ENCODE assay signal across 12 cellular contexts in genomic region chr11:67558084-67558772, GRCh38. TPM values are rescaled to one million over a fixed set of nuclear protein-coding genes. Genes with fewer than 3 reads are reported as not detected.
DNase-seq lines count a peak whose midpoint lies in the region; ATAC-seq and TF ChIP-seq lines count a peak whose summit lies in the region.
"Had no signal": no experiment of that assay in that cellular context is flagged by ENCODE, and none has a peak within 500 bp of the region (broad histone marks: within the 10 kb centered on the region; RNA-seq: fewer than 3 reads in every experiment).

No MANE protein-coding gene starts in this region.

- H3K4me3 Mint-ChIP-seq in WTC11: no peak overlapping the region
- H3K4me3 Mint-ChIP-seq: activated T-cell treated with anti-CD3 and anti-CD28 coated beads, Interleukin-2, amount 50 U/mL, for 72 hours had no signal

- no peaks in the 10 kb centered on the region for H3F3A ChIP-seq in DOHH2 (ENCODE audit: control insufficient read depth, insufficient read depth)

- H3K9me3 ChIP-seq in DOHH2 (ENCODE audit: control insufficient read depth, insufficient read depth, low read length) (no peaks in the 10 kb centered on the region), heart left ventricle (no peaks in the 10 kb centered on the region)

- no peaks in the 10 kb centered on the region for H3K36me3 Mint-ChIP-seq in WTC11

- TF ChIP-seq CTCF in DOHH2 (IDR thresholded peaks at IDR 0.05; ENCODE audit: low read depth, low read length, poor library complexity, severe bottlenecking): no peak
- TF ChIP-seq CTCF in heart left ventricle (IDR thresholded peaks at IDR 0.05): no peak
- no peak for TF ChIP-seq CTCF in omental fat pad (IDR thresholded peaks at IDR 0.05)
- TF ChIP-seq CTCF in WTC11 (IDR thresholded peaks at IDR 0.05): no peak

- H3K9me3 Mint-ChIP-seq in WTC11: no peaks in the 10 kb centered on the region
- H3K9me3 Mint-ChIP-seq: activated T-cell treated with anti-CD3 and anti-CD28 coated beads, Interleukin-2, amount 50 U/mL, for 72 hours had no signal

- no peaks in the 10 kb centered on the region for H3K9me2 ChIP-seq in DOHH2 (replicated peaks; ENCODE audit: control insufficient read depth, low read length)

- H3K79me2 ChIP-seq in DOHH2 (ENCODE audit: control insufficient read depth, low read length): no peaks in the 10 kb centered on the region

- H3K27ac ChIP-seq in DOHH2 (ENCODE audit: low read depth, low read length) (no peak overlapping the region), heart left ventricle (peak overlapping the region in 11 of 12 donors; percentile 34 to 70 (median 53))

- peak; percentile 50 for DNase-seq in HT-29 (ENCODE audit: low spot score)
- DNase-seq in heart left ventricle: peak in 4 of 5 donors; percentile 56 to 90 (median 72)
- DNase-seq in omental fat pad (ENCODE audit: low spot score): no peak
- DNase-seq in NOMO-1 (lab: John Stamatoyannopoulos, UW; ENCODE audit: unreplicated experiment in 2 of 2): no peak
- DNase-seq in SKM-1 (lab: John Stamatoyannopoulos, UW; ENCODE audit: unreplicated experiment): no peak
- DNase-seq in WTC11 (ENCODE audit: low spot score): no peak
- no peak for DNase-seq in H7
- DNase-seq: activated T-cell treated with anti-CD3 and anti-CD28 coated beads, Interleukin-2, amount 50 U/mL, for 72 hours; cerebellar nuclear complex; hippocampal formation had no signal

- H3K4me3 ChIP-seq in DOHH2 (ENCODE audit: low read length) (peak overlapping the region; percentile 17; the same call in 1 of the 2 replicates), heart left ventricle (peak overlapping the region in 5 of 12 donors; percentile 5 to 17 (median 7)), H7 (ENCODE audit: insufficient read depth, low read depth, low read length) (no peak overlapping the region)

- 39 to 48% (median 40%) methylated on average over 15 to 19 of the region's 19 CpGs for WGBS in heart left ventricle, 4 donors

- CTCF ChIA-PET in WTC11 (lab: Charles Lee): interaction anchor here (0.9 kb wide), 1 partner anchor 13 kb away, joined by 3 read pairs; no protein-coding TSS in a partner anchor

- ATAC-seq in heart left ventricle (peak; percentile 81 to 96 (median 93)), omental fat pad (ENCODE audit: low FRiP score) (peak; percentile 69), WTC11 (no peak)
- ATAC-seq: activated T-cell treated with anti-CD3 and anti-CD28 coated beads, Interleukin-2, amount 50 U/mL, for 72 hours had no signal

- no peak overlapping the region for H3K27ac Mint-ChIP-seq in WTC11
- H3K27ac Mint-ChIP-seq: activated T-cell treated with anti-CD3 and anti-CD28 coated beads, Interleukin-2, amount 50 U/mL, for 72 hours had no signal

- H3K4me2 ChIP-seq in DOHH2 (ENCODE audit: low read length): peak overlapping the region; percentile 38

- H3K4me1 Mint-ChIP-seq in WTC11: peaks cover 8% of the 10 kb centered on the region

- H3K27me3 Mint-ChIP-seq in WTC11 (ENCODE audit: low read depth): peaks cover 14% of the 10 kb centered on the region

- H4K20me1 ChIP-seq in DOHH2 (ENCODE audit: control insufficient read depth, insufficient read depth, low read depth, low read length): no peaks in the 10 kb centered on the region

- peak in 1 of 2 donors; percentile 19 for TF ChIP-seq POLR2A in heart left ventricle (IDR thresholded peaks at IDR 0.05)

- H3K36me3 ChIP-seq in DOHH2 (ENCODE audit: control insufficient read depth, low read length) (no peaks in the 10 kb centered on the region), heart left ventricle (no peaks in the 10 kb centered on the region), H7 (replicated peaks; ENCODE audit: control insufficient read depth, insufficient read depth, low read length) (no peaks in the 10 kb centered on the region)

- POLR2A ChIA-PET in WTC11 (lab: Charles Lee): no interaction called here

- intact Hi-C loops in heart left ventricle (cut with DNase I): no loop called here

- H3K4me1 ChIP-seq in DOHH2 (ENCODE audit: control insufficient read depth, low read length) (peaks cover 25% of the 10 kb centered on the region), heart left ventricle (peaks cover 0 to 11% (median 6%) of the 10 kb centered on the region in 12 donors)

- H3K27me3 ChIP-seq in DOHH2 (ENCODE audit: control insufficient read depth, low read length) (peaks cover 10% of the 10 kb centered on the region), heart left ventricle (no peaks in the 10 kb centered on the region), H7 (ENCODE audit: control insufficient read depth, insufficient read depth, low read length) (no peaks in the 10 kb centered on the region)

TF ChIP-seq in WTC11, 78 proteins besides CTCF, POLR2A, EP300 and RAD21 (continues in another document):
- TF ChIP-seq SOX15 (CRISPR knock-in tag; IDR thresholded peaks at IDR 0.05) (no peak), AFF4 (CRISPR knock-in tag; IDR thresholded peaks at IDR 0.05; ENCODE audit: borderline replicate concordance) (no peak)
- TF ChIP-seq, protein P1, sequence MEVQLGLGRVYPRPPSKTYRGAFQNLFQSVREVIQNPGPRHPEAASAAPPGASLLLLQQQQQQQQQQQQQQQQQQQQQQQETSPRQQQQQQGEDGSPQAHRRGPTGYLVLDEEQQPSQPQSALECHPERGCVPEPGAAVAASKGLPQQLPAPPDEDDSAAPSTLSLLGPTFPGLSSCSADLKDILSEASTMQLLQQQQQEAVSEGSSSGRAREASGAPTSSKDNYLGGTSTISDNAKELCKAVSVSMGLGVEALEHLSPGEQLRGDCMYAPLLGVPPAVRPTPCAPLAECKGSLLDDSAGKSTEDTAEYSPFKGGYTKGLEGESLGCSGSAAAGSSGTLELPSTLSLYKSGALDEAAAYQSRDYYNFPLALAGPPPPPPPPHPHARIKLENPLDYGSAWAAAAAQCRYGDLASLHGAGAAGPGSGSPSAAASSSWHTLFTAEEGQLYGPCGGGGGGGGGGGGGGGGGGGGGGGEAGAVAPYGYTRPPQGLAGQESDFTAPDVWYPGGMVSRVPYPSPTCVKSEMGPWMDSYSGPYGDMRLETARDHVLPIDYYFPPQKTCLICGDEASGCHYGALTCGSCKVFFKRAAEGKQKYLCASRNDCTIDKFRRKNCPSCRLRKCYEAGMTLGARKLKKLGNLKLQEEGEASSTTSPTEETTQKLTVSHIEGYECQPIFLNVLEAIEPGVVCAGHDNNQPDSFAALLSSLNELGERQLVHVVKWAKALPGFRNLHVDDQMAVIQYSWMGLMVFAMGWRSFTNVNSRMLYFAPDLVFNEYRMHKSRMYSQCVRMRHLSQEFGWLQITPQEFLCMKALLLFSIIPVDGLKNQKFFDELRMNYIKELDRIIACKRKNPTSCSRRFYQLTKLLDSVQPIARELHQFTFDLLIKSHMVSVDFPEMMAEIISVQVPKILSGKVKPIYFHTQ (CRISPR knock-in tag; IDR thresholded peaks at IDR 0.05): no peak

RNA-seq across cellular contexts. Expression of gene GSTP1, which starts 25.4 kb away (rescaled TPM):
- 2,847 and 3,158 TPM in 2 replicates for total RNA-seq in HT-29 (2014; rRNA removed; shearing (Covaris generic))
- total RNA-seq in heart left ventricle: 100 to 1,000 TPM; 294 to 830 (median 341) TPM
- 100 to 1,000 TPM; 549 to 576 TPM for polyA plus RNA-seq in heart left ventricle
- 100 to 1,000 TPM; 435 to 948 (median 670) TPM for total RNA-seq in omental fat pad
- total RNA-seq in WTC11 (2021): 1,404 to 1,452 TPM (median 1,412 TPM) in 3 replicates
- total RNA-seq in H7 (2014; rRNA removed; shearing (Covaris generic)): 2,691 and 2,979 TPM in 2 replicates

RNA-seq across cellular contexts. Expression of gene CABP2, which starts 35.0 kb away (rescaled TPM):
- not detected in 2 replicates for total RNA-seq in HT-29 (2014; rRNA removed; shearing (Covaris generic))
- total RNA-seq in heart left ventricle: not detected
- polyA plus RNA-seq in heart left ventricle: not detected
- total RNA-seq in omental fat pad: not detected
- not detected in 3 replicates for total RNA-seq in WTC11 (2021)
- not detected in 2 replicates for total RNA-seq in H7 (2014; rRNA removed; shearing (Covaris generic))
- total RNA-seq: activated T-cell treated with anti-CD3 and anti-CD28 coated beads, Interleukin-2, amount 50 U/mL, for 72 hours; osteocyte had no signal

RNA-seq across cellular contexts. Expression of gene NDUFV1, which starts 48.5 kb away (rescaled TPM):
- 384 and 431 TPM in 2 replicates for total RNA-seq in HT-29 (2014; rRNA removed; shearing (Covaris generic))
- total RNA-seq in heart left ventricle (100 to 1,000 TPM; 340 to 897 (median 583) TPM), omental fat pad (100 to 1,000 TPM; 143 to 233 (median 165) TPM), WTC11 (2021) (201 to 231 TPM (median 213 TPM) in 3 replicates)
- 100 to 1,000 TPM; 342 to 401 TPM for polyA plus RNA-seq in heart left ventricle
- total RNA-seq in H7 (2014; rRNA removed; shearing (Covaris generic)): 302 and 350 TPM in 2 replicates

RNA-seq across cellular contexts. Expression of gene CDK2AP2, which starts 50.3 kb away (rescaled TPM):
- total RNA-seq in HT-29 (2014; rRNA removed; shearing (Covaris generic)): 99.2 and 102 TPM in 2 replicates
- total RNA-seq in heart left ventricle (100 to 1,000 TPM in 2 of 9 donors, 10 to 100 TPM in 7; 37.0 to 123 (median 59.3) TPM), omental fat pad (10 to 100 TPM; 23.5 to 50.5 (median 34.7) TPM), WTC11 (2021) (47.6 to 53.1 TPM (median 52.5 TPM) in 3 replicates)
- polyA plus RNA-seq in heart left ventricle: 100 to 1,000 TPM in 1 of 2 donors, 10 to 100 TPM in 1; 82.7 to 461 TPM
- total RNA-seq in H7 (2014; rRNA removed; shearing (Covaris generic)): 28.6 and 38.1 TPM in 2 replicates

RNA-seq across cellular contexts. Expression of gene PITPNM1, which starts 53.1 kb away (rescaled TPM):
- 60.8 and 67.1 TPM in 2 replicates for total RNA-seq in HT-29 (2014; rRNA removed; shearing (Covaris generic))
- total RNA-seq in heart left ventricle (10 to 100 TPM; 24.9 to 69.1 (median 34.3) TPM), omental fat pad (10 to 100 TPM; 15.0 to 58.2 (median 26.6) TPM), WTC11 (2021) (51.3 to 55.4 TPM (median 51.8 TPM) in 3 replicates)
- 10 to 100 TPM; 24.2 to 59.9 TPM for polyA plus RNA-seq in heart left ventricle
- total RNA-seq in H7 (2014; rRNA removed; shearing (Covaris generic)): 36.9 and 37.5 TPM in 2 replicates

Comparison
In these comparisons a context has a peak if more than half of its experiments do, and no peak if none do; other contexts are left out.
1. DNase-seq: peak in HT-29 (single experiment) and heart left ventricle (4 of 5); none in omental fat pad (single experiment), NOMO-1 (0 of 2), SKM-1 (single experiment), WTC11 (single experiment) and H7 (single experiment).